ENCODE assay signal across 8 cellular contexts in genomic region chr3:195147649-195148121, GRCh38.
DNase-seq lines count a peak whose midpoint lies in the region; ATAC-seq, FAIRE-seq and TF ChIP-seq lines count a peak whose summit lies in the region.

No MANE protein-coding gene starts in this region.

- H3K27ac ChIP-seq in CD8-positive, alpha-beta memory T cell (ENCODE audit: low read depth, low read length) = no peak overlapping the region
- peak overlapping the region; percentile 91 for H3K27ac ChIP-seq in GM12878 (ENCODE audit: control insufficient read depth, insufficient read depth)
- peak overlapping the region; percentile 70 for H3K27ac ChIP-seq in neutrophil

- no peak for TF ChIP-seq RAD21 in GM12878 (IDR thresholded peaks at IDR 0.05; ENCODE audit: insufficient read depth, low read depth, low read length)

- peaks cover 41% of the 10 kb centered on the region for H3K79me2 ChIP-seq in GM12878 (ENCODE audit: control insufficient read depth, insufficient read depth, low read length)

- peaks cover 20 to 46% (median 28%) of the 10 kb centered on the region in 3 donors for H3K4me1 Mint-ChIP-seq in CD8-positive, alpha-beta memory T cell

- peak overlapping the region; percentile 99 for H3K4me2 ChIP-seq in GM12878 (ENCODE audit: control insufficient read depth, insufficient read depth)

- SMC1A ChIA-PET in GM12878 (lab: Charles Lee; ENCODE audit: uncharacterized antibody, unreplicated experiment) = interaction anchor here (1.3 to 8.7 kb wide), 9 partner anchors 8 to 465 kb away, joined by 3 to 178 read pairs (median 8); no protein-coding TSS in a partner anchor

- no peaks in the 10 kb centered on the region for H3K9me3 ChIP-seq in CD8-positive, alpha-beta memory T cell (ENCODE audit: low read length)
- H3K9me3 ChIP-seq in GM12878 (replicated peaks; ENCODE audit: control insufficient read depth, insufficient read depth, low read length) = no peaks in the 10 kb centered on the region
- no peaks in the 10 kb centered on the region for H3K9me3 ChIP-seq in neutrophil

- DNase-seq in CD8-positive, alpha-beta memory T cell = peak in 2 of 5 donors; percentile 12
- peak; percentile 91 for DNase-seq in GM12878 (ENCODE audit: low read depth, low spot score)
- no peak for DNase-seq in NCI-H510A treated with DMSO at 0.1 percent for 48 hours (lab: John Stamatoyannopoulos, UW)
- no peak for DNase-seq in GDM1 (lab: John Stamatoyannopoulos, UW)
- no peak for DNase-seq in D341Med (ENCODE audit: low spot score)

- no peaks in the 10 kb centered on the region for H3K36me3 ChIP-seq in CD8-positive, alpha-beta memory T cell (ENCODE audit: insufficient read depth, low read length)
- H3K36me3 ChIP-seq in GM12878 (ENCODE audit: control insufficient read depth in 2 of 2, insufficient read depth in 2 of 2, low read length in 1 of 2) = peaks cover 0 to 6% of the 10 kb centered on the region in 2 experiments; a peak in 2 of 4 replicates
- H3K36me3 ChIP-seq in neutrophil = no peaks in the 10 kb centered on the region

- RAD21 ChIA-PET in GM12878 (lab: Charles Lee; ENCODE audit: unreplicated experiment) = interaction anchor here (0.9 to 6.6 kb wide), 16 partner anchors 12 to 476 kb away, joined by 3 to 111 read pairs (median 6); partner anchors contain the start of genes LSG1 and PPP1R2

- peak overlapping the region; percentile 8 for H3K4me3 ChIP-seq in CD8-positive, alpha-beta memory T cell (ENCODE audit: low read length)
- H3K4me3 ChIP-seq in GM12878 (peak overlapping the region; percentile 93), neutrophil (ENCODE audit: low read depth in 1 of 2, low read length in 1 of 2) (peak overlapping the region; percentile 55 to 65)

- ATAC-seq in GM19395 (IDR thresholded peaks at IDR 0.05; ENCODE audit: unreplicated experiment) (peak; percentile 85), HG03439 (IDR thresholded peaks at IDR 0.05; ENCODE audit: unreplicated experiment) (peak; percentile 87), GM12878 (peak; percentile 83)

- H3K9ac ChIP-seq in GM12878 (ENCODE audit: control insufficient read depth, insufficient read depth, low read length) = peak overlapping the region; percentile 87

- intact Hi-C loops in GM12878 (cut with micrococcal nuclease; ENCODE audit: unreplicated experiment) = loop anchor here (1.0 to 2.0 kb wide), 2 partner anchors 18 to 111 kb away; no protein-coding TSS in a partner anchor

- H3K27ac Mint-ChIP-seq in CD8-positive, alpha-beta memory T cell = peak overlapping the region in 5 of 8 donors; percentile 1 to 85 (median 59)

- POLR2A ChIA-PET in CD8-positive, alpha-beta memory T cell (lab: Charles Lee) = no interaction called here
- POLR2A ChIA-PET in GM12878 (lab: Charles Lee) = interaction anchor here (1.0 to 5.7 kb wide), 9 partner anchors 9 to 109 kb away, joined by 3 to 136 read pairs (median 8); no protein-coding TSS in a partner anchor

- H3K27me3 ChIP-seq in CD8-positive, alpha-beta memory T cell (ENCODE audit: insufficient read depth, low read length, poor library complexity, severe bottlenecking) = no peaks in the 10 kb centered on the region
- no peaks in the 10 kb centered on the region for H3K27me3 ChIP-seq in GM12878 (replicated peaks in 1 of 2; ENCODE audit: control insufficient read depth in 2 of 2, insufficient read depth in 2 of 2, low read length in 1 of 2)
- H3K27me3 ChIP-seq in neutrophil = no peaks in the 10 kb centered on the region

- FAIRE-seq in GM12878 (lab: Jason Lieb, UNC) = peak; percentile 69

- H4K20me1 ChIP-seq in GM12878 (ENCODE audit: control insufficient read depth, insufficient read depth) = no peaks in the 10 kb centered on the region

- CTCF ChIA-PET in CD8-positive, alpha-beta memory T cell (lab: Charles Lee) = interaction anchor here (1.4 kb wide), 1 partner anchor 124 kb away, joined by 3 read pairs; the partner anchor contains the start of gene XXYLT1
- CTCF ChIA-PET in GM12878 (lab: Yijun Ruan, JAX) = interaction anchor here (0.6 to 4.2 kb wide), 8 partner anchors 10 to 465 kb away, joined by 3 to 44 read pairs (median 4); no protein-coding TSS in a partner anchor

- TF ChIP-seq CTCF in GM12878 (IDR thresholded peaks at IDR 0.05 in 2 of 3, conservative IDR thresholded peaks at IDR 0.05 in 1 of 3; ENCODE audit: control insufficient read depth in 2 of 3, extremely low read depth in 1 of 3, insufficient read depth in 1 of 3, low read depth in 3 of 3, low read length in 3 of 3) (no peak), neutrophil (IDR thresholded peaks at IDR 0.05) (no peak)

- no peak for TF ChIP-seq EP300 in GM12878 (IDR thresholded peaks at IDR 0.05; ENCODE audit: borderline replicate concordance in 1 of 2, control insufficient read depth in 1 of 2, low read depth in 2 of 2, low read length in 2 of 2)

- H3K4me3 Mint-ChIP-seq in CD8-positive, alpha-beta memory T cell = peak overlapping the region in 6 of 7 donors; percentile 56 to 88 (median 69)

- in situ Hi-C loops in GM12878 (cut with MboI) = loop anchor here (5.0 to 25.0 kb wide), 3 partner anchors 110 to 1290 kb away; partner anchors contain the start of genes PPP1R2 and UBXN7

- H3K27me3 Mint-ChIP-seq in CD8-positive, alpha-beta memory T cell = no peaks in the 10 kb centered on the region

- peaks cover 0 to 2% (median 0%) of the 10 kb centered on the region in 5 donors for H3K9me3 Mint-ChIP-seq in CD8-positive, alpha-beta memory T cell

- peaks cover 0 to 5% (median 1%) of the 10 kb centered on the region in 3 donors for H3K36me3 Mint-ChIP-seq in CD8-positive, alpha-beta memory T cell

- peak; percentile 79 for TF ChIP-seq POLR2A in GM12878 (IDR thresholded peaks at IDR 0.05; ENCODE audit: low read depth, low read length)

- BruUV-seq in GM12878 (replicated peaks; lab: Mats Ljungman, UMichigan) = no TSS peak

- H3K4me1 ChIP-seq in CD8-positive, alpha-beta memory T cell (ENCODE audit: insufficient read depth, low read length) = peaks cover 20% of the 10 kb centered on the region
- H3K4me1 ChIP-seq in GM12878 (ENCODE audit: control insufficient read depth, insufficient read depth, low read length) (peaks cover 46% of the 10 kb centered on the region), neutrophil (ENCODE audit: control insufficient read depth in 1 of 2, insufficient read depth in 1 of 2, low read depth in 1 of 2, low read length in 1 of 2) (peaks cover 35 to 43% of the 10 kb centered on the region in 2 experiments)

- peak overlapping the region; percentile 35 for H2AFZ ChIP-seq in GM12878 (ENCODE audit: control insufficient read depth, low read depth, low read length)

- under 1% methylated on average over 19 of the region's 19 CpGs for WGBS in GM12878 (ENCODE audit: insufficient coverage, insufficient replicate concordance, low lambda C conversion rate, missing lambda C conversion rate)

TF ChIP-seq in GM12878, 131 proteins besides CTCF, POLR2A, EP300 and RAD21 (continues in another document):
- no peak for TF ChIP-seq E2F8 (IDR thresholded peaks at IDR 0.05; ENCODE audit: low read depth, partially characterized antibody)
- peak; percentile 75 for TF ChIP-seq SKIL (IDR thresholded peaks at IDR 0.05; ENCODE audit: low read depth, poor library complexity, severe bottlenecking)
- TF ChIP-seq TAF1 (IDR thresholded peaks at IDR 0.05; ENCODE audit: borderline replicate concordance, low read depth, low read length) = peak; percentile 56; the same call in 1 of the 2 replicates
- TF ChIP-seq IRF4 (IDR thresholded peaks at IDR 0.05; ENCODE audit: low read depth, low read length) = peak; percentile 85
- TF ChIP-seq POU2F2 (IDR thresholded peaks at IDR 0.05; ENCODE audit: borderline replicate concordance, low read depth, low read length) = peak; percentile 75; the same call in 2 of the 3 replicates
- TF ChIP-seq CREB1 (IDR thresholded peaks at IDR 0.05; ENCODE audit: low read depth) = peak; percentile 60; the same call in 1 of the 2 replicates

Comparison
In these comparisons a context has a peak if more than half of its experiments do, and no peak if none do; other contexts are left out.
1. H3K4me3 ChIP-seq: peak in every context shown above with its lines; median percentile 93 in GM12878; 60 in neutrophil; 8 in CD8-positive, alpha-beta memory T cell.